In the genomic region with DNA sequence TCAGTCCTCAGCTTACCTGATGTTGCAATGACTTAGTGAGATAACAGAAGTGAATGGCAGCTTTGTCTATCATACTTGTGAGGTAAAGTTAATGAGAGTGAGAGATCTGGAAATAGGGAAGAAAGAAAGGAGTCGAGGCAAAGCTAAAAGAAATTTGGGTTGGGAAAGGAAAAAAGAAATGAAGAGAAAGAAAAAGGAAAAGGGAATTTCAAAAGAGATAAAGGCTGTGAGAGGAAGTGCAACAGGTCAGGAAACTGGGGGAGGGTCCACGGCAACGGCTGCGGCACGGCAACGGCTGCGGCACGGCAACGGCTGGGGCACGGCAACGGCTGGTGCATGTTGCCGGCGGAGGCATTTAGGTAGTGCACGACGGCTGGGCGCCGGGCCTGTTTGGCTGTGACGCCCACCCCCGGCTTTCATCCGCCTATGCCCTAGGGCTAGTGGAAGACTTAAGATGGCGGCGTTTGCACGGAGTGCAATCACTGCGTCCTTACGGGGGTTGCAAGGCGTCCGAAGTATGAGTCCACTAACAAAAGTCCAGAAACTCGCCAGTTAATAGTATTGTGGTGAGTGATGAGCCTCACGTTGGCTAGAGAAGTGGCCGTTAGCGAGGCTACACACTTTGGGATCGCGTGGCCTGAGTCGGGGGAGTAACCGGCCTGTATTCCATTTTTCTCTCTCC, we compare ENCODE assay signal across 8 cellular contexts.
DNase-seq lines count a peak whose midpoint lies in the region; ATAC-seq lines count a peak whose summit lies in the region.

No MANE protein-coding gene starts in this region.

- peak; percentile 85 to 90 (median 88) for DNase-seq in CD4-positive, alpha-beta memory T cell
- DNase-seq in NCI-H82 (lab: John Stamatoyannopoulos, UW) (peak; percentile 94), lung microvascular endothelial cell (ENCODE audit: low read depth in 2 of 2) (peak; percentile 92 to 96)
- DNase-seq in activated CD8-positive, alpha-beta T cell treated with anti-CD3 and anti-CD28 coated beads, Interleukin-2, amount 10 ng/mL, durations not matched to agents 7 days and 5 days: peak; percentile 87
- peak; percentile 63 to 80 (median 71) for DNase-seq in effector memory CD4-positive, alpha-beta T cell
- DNase-seq in stimulated activated CD4-positive, alpha-beta T cell treated with anti-CD3 and anti-CD28 coated beads, TNF-alpha, amount 100 ng/mL, for 48 hours (ENCODE audit: low read depth in 3 of 3): peak; percentile 60 to 86 (median 73)

- no peaks in the 10 kb centered on the region for H3K9me3 Mint-ChIP-seq in CD4-positive, alpha-beta memory T cell
- no peaks in the 10 kb centered on the region for H3K9me3 Mint-ChIP-seq in activated CD8-positive, alpha-beta T cell treated with anti-CD3 and anti-CD28 coated beads, Interleukin-2, amount 10 ng/mL, durations not matched to agents 7 days and 5 days (ENCODE audit: insufficient read depth)

- H3K27ac ChIP-seq in CD4-positive, alpha-beta memory T cell (ENCODE audit: low read depth, low read length): peak overlapping the region; percentile 74
- H3K27ac ChIP-seq in effector memory CD4-positive, alpha-beta T cell (ENCODE audit: insufficient read depth, low read length, poor library complexity, severe bottlenecking): peak overlapping the region; percentile 87

- H3K27me3 ChIP-seq in CD4-positive, alpha-beta memory T cell (ENCODE audit: insufficient read depth, low read length): no peaks in the 10 kb centered on the region
- no peaks in the 10 kb centered on the region for H3K27me3 ChIP-seq in effector memory CD4-positive, alpha-beta T cell (replicated peaks; ENCODE audit: control insufficient read depth, insufficient read depth, low read length, poor library complexity, severe bottlenecking)

- CTCF ChIA-PET in CD4-positive, alpha-beta memory T cell (lab: Charles Lee; ENCODE audit: partially characterized antibody): interaction anchor here (1.3 kb wide), 1 partner anchor 72 kb away, joined by 3 read pairs; no protein-coding TSS in a partner anchor
- CTCF ChIA-PET in activated CD8-positive, alpha-beta T cell treated with anti-CD3 and anti-CD28 coated beads, Interleukin-2, amount 10 ng/mL, durations not matched to agents 7 days and 5 days (lab: Charles Lee): no interaction called here

- peak overlapping the region; percentile 73 to 94 for H3K4me3 ChIP-seq in CD4-positive, alpha-beta memory T cell (ENCODE audit: low read length in 2 of 2)
- peak overlapping the region; percentile 78 for H3K4me3 ChIP-seq in effector memory CD4-positive, alpha-beta T cell (ENCODE audit: insufficient read depth, low read depth, low read length, poor library complexity, severe bottlenecking)

- POLR2A ChIA-PET in CD4-positive, alpha-beta memory T cell (lab: Charles Lee; ENCODE audit: partially characterized antibody): interaction anchor here (0.6 to 1.4 kb wide), 5 partner anchors 20 to 1668 kb away, joined by 3 to 5 read pairs (median 3); no protein-coding TSS in a partner anchor
- POLR2A ChIA-PET in activated CD8-positive, alpha-beta T cell treated with anti-CD3 and anti-CD28 coated beads, Interleukin-2, amount 10 ng/mL, durations not matched to agents 7 days and 5 days (lab: Charles Lee): interaction anchor here (0.6 to 0.8 kb wide), 6 partner anchors 16 to 1770 kb away, joined by 3 to 5 read pairs (median 4); no protein-coding TSS in a partner anchor

- H3K4me1 ChIP-seq in CD4-positive, alpha-beta memory T cell (ENCODE audit: insufficient read depth, low read length): peaks cover 23% of the 10 kb centered on the region
- peaks cover 7% of the 10 kb centered on the region for H3K4me1 ChIP-seq in effector memory CD4-positive, alpha-beta T cell (ENCODE audit: control insufficient read depth, insufficient read depth, low read length, poor library complexity, severe bottlenecking)

- H3K36me3 Mint-ChIP-seq in CD4-positive, alpha-beta memory T cell: peaks cover 11 to 17% of the 10 kb centered on the region in 2 donors
- H3K36me3 Mint-ChIP-seq in activated CD8-positive, alpha-beta T cell treated with anti-CD3 and anti-CD28 coated beads, Interleukin-2, amount 10 ng/mL, durations not matched to agents 7 days and 5 days (ENCODE audit: low read depth): peaks cover 7% of the 10 kb centered on the region

- intact Hi-C loops in CD4-positive, alpha-beta memory T cell (cut with micrococcal nuclease): loop anchor here (5.0 to 10.0 kb wide), 3 partner anchors 33 to 668 kb away; partner anchors contain the start of genes CHIC1 and RLIM

- peak overlapping the region; percentile 95 to 99 (median 98) for H3K27ac Mint-ChIP-seq in CD4-positive, alpha-beta memory T cell
- peak overlapping the region; percentile 97 for H3K27ac Mint-ChIP-seq in activated CD8-positive, alpha-beta T cell treated with anti-CD3 and anti-CD28 coated beads, Interleukin-2, amount 10 ng/mL, durations not matched to agents 7 days and 5 days

- no peaks in the 10 kb centered on the region for H3K9me3 ChIP-seq in CD4-positive, alpha-beta memory T cell (ENCODE audit: control insufficient read depth in 1 of 2, low read length in 2 of 2)
- H3K9me3 ChIP-seq in effector memory CD4-positive, alpha-beta T cell (ENCODE audit: control insufficient read depth, low read length): no peaks in the 10 kb centered on the region

- peak; percentile 98 for ATAC-seq in GM19452 (IDR thresholded peaks at IDR 0.05; ENCODE audit: unreplicated experiment)
- ATAC-seq in HG03575 (IDR thresholded peaks at IDR 0.05; ENCODE audit: extremely low read depth, insufficient number of reproducible peaks, low FRiP score, unreplicated experiment): peak; percentile 94
- peak; percentile 100 for ATAC-seq in activated CD8-positive, alpha-beta T cell treated with anti-CD3 and anti-CD28 coated beads, Interleukin-2, amount 10 ng/mL, durations not matched to agents 7 days and 5 days

- H3K4me3 Mint-ChIP-seq in CD4-positive, alpha-beta memory T cell: peak overlapping the region; percentile 88 to 97 (median 91)
- peak overlapping the region; percentile 81 for H3K4me3 Mint-ChIP-seq in activated CD8-positive, alpha-beta T cell treated with anti-CD3 and anti-CD28 coated beads, Interleukin-2, amount 10 ng/mL, durations not matched to agents 7 days and 5 days

- no peaks in the 10 kb centered on the region for H3K36me3 ChIP-seq in CD4-positive, alpha-beta memory T cell (ENCODE audit: insufficient read depth, low read length)
- no peaks in the 10 kb centered on the region for H3K36me3 ChIP-seq in effector memory CD4-positive, alpha-beta T cell (ENCODE audit: control insufficient read depth, insufficient read depth, low read length)

- H3K4me1 Mint-ChIP-seq in CD4-positive, alpha-beta memory T cell: peaks cover 12 to 35% (median 26%) of the 10 kb centered on the region in 4 donors
- H3K4me1 Mint-ChIP-seq in activated CD8-positive, alpha-beta T cell treated with anti-CD3 and anti-CD28 coated beads, Interleukin-2, amount 10 ng/mL, durations not matched to agents 7 days and 5 days (ENCODE audit: low read depth): peaks cover 17% of the 10 kb centered on the region

- no peaks in the 10 kb centered on the region for H3K27me3 Mint-ChIP-seq in CD4-positive, alpha-beta memory T cell
- no peaks in the 10 kb centered on the region for H3K27me3 Mint-ChIP-seq in activated CD8-positive, alpha-beta T cell treated with anti-CD3 and anti-CD28 coated beads, Interleukin-2, amount 10 ng/mL, durations not matched to agents 7 days and 5 days (ENCODE audit: low read depth)

Comparison
In these comparisons a context has a peak if more than half of its experiments do, and no peak if none do; other contexts are left out.
1. Peak in every context shown above with its lines: DNase-seq, ATAC-seq, H3K4me3 ChIP-seq and H3K27ac ChIP-seq.